Comparison of ENCODE assay signal across 19 cellular contexts in the genomic region with DNA sequence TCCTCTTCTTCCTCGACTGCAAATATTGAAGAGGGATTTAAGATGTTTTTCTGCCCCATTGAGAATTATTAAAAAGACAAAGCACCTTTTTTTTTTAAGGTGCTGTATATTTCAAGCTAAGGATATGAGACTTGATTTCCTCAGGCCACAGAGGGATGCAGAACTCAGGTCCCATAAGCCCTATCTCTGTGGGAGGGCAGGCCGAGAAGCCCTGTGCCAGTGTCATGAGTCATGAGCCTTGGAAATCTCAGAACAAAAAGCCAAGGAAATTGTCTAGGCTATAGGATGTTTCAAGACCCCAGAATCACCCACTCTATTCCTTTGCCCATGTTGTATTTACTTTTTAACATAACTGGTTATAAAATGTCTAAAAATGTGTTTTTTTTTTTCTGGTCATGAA. TPM values are rescaled to one million over a fixed set of nuclear protein-coding genes. Genes with fewer than 3 reads are reported as not detected.
A peak's percentile ranks its signal among the peaks of the same experiment; 100 is the strongest.
DNase-seq lines count a peak whose midpoint lies in the region; ATAC-seq and TF ChIP-seq lines count a peak whose summit lies in the region.
"Had no signal": no experiment of that assay in that cellular context is flagged by ENCODE, and none has a peak within 500 bp of the region (broad histone marks: within the 10 kb centered on the region; RNA-seq: fewer than 3 reads in every experiment).

No MANE protein-coding gene starts in this region.

- no peak overlapping the region for H2BK120ac ChIP-seq in trophoblast cell (ENCODE audit: insufficient read depth, low read length, poor library complexity)

- H3K79me2 ChIP-seq in PC-3 (ENCODE audit: low read length) (no peaks in the 10 kb centered on the region), trophoblast cell (ENCODE audit: control insufficient read depth, insufficient read depth, low read length, poor library complexity) (peaks cover 4% of the 10 kb centered on the region)

- H3K4me1 ChIP-seq in PC-3 (ENCODE audit: insufficient read depth, low read length) (peaks cover 10% of the 10 kb centered on the region), trophoblast cell (ENCODE audit: control insufficient read depth in 1 of 2, insufficient read depth in 2 of 2, low read length in 2 of 2) (peaks cover 49 to 55% of the 10 kb centered on the region in 2 experiments)
- H3K4me1 ChIP-seq: BLaER1, gastroesophageal sphincter had no signal

- no peak overlapping the region for H4K8ac ChIP-seq in trophoblast cell (ENCODE audit: low read depth, low read length)

- H3K27me3 ChIP-seq in PC-3 (ENCODE audit: low read length) (no peaks in the 10 kb centered on the region), trophoblast cell (ENCODE audit: insufficient read depth, low read length) (no peaks in the 10 kb centered on the region)
- H3K27me3 ChIP-seq: BLaER1 had no signal

- no peak overlapping the region for H4K91ac ChIP-seq in trophoblast cell (ENCODE audit: low read depth, low read length)

- BruUV-seq in PC-3 (replicated peaks; lab: Mats Ljungman, UMichigan): no TSS peak

- CTCF ChIA-PET in PC-3 (lab: Charles Lee): no interaction called here

- no peaks in the 10 kb centered on the region for H3K9me2 ChIP-seq in PC-3 (replicated peaks; ENCODE audit: low read length)

- peaks cover 29% of the 10 kb centered on the region for H3K79me1 ChIP-seq in trophoblast cell (ENCODE audit: low read length)

- no peak overlapping the region for H3K18ac ChIP-seq in trophoblast cell (ENCODE audit: low read length)

- DNase-seq in ELR (ENCODE audit: low read depth) (peak; percentile 58), PC-3 (peak; percentile 22), epithelial cell of esophagus (ENCODE audit: low read depth) (peak; percentile 26), trophoblast cell (no peak), COR-L47 (lab: John Stamatoyannopoulos, UW) (no peak), dedifferentiated amniotic fluid mesenchymal stem cell (ENCODE audit: extremely low spot score) (no peak), foreskin melanocyte (no peak)
- DNase-seq: caudate nucleus; effector CD8-positive, alpha-beta T cell; GOT3; NCI-H1105; right cardiac atrium; stimulated activated CD4-positive, alpha-beta T cell treated with anti-CD3 and anti-CD28 coated beads, Interleukin-1b, Interleukin-23, amount 100 ng/mL, for 48 hours had no signal

- H2BK5ac ChIP-seq in trophoblast cell (ENCODE audit: low read depth, low read length, poor library complexity): no peak overlapping the region

- H4K12ac ChIP-seq in trophoblast cell (ENCODE audit: low read depth, low read length): no peak overlapping the region

- POLR2A ChIA-PET in PC-3 (lab: Charles Lee; ENCODE audit: unreplicated experiment): no interaction called here

- ATAC-seq in PC-3 (peak; percentile 45; the same call in 1 of the 2 replicates), GM18505 (IDR thresholded peaks at IDR 0.05; ENCODE audit: unreplicated experiment) (no peak)
- ATAC-seq: gastroesophageal sphincter, right cardiac atrium, Right ventricle myocardium inferior had no signal

- TF ChIP-seq POLR2A in GM18505 (IDR thresholded peaks at IDR 0.05; ENCODE audit: borderline replicate concordance, extremely low read depth, insufficient read depth, insufficient read length): no peak

- H2AK5ac ChIP-seq in trophoblast cell (ENCODE audit: low read length): no peak overlapping the region

- no peaks in the 10 kb centered on the region for H3F3A ChIP-seq in PC-3 (ENCODE audit: low read length, unreplicated experiment)

- no peaks in the 10 kb centered on the region for H3K36me3 ChIP-seq in PC-3 (ENCODE audit: low read depth, low read length)
- H3K36me3 ChIP-seq in trophoblast cell (ENCODE audit: control insufficient read depth in 1 of 2, insufficient read depth in 2 of 2, low read length in 2 of 2): no peaks in the 10 kb centered on the region
- H3K36me3 ChIP-seq: BLaER1, gastroesophageal sphincter, neural progenitor cell had no signal

- peak overlapping the region; percentile 45 for H3K4me2 ChIP-seq in PC-3 (ENCODE audit: low read length)
- H3K4me2 ChIP-seq in trophoblast cell (ENCODE audit: low read length): no peak overlapping the region
- H3K4me2 ChIP-seq: BLaER1, neural progenitor cell had no signal

- no peak overlapping the region for H2AFZ ChIP-seq in PC-3 (ENCODE audit: low read length)
- no peak overlapping the region for H2AFZ ChIP-seq in trophoblast cell (ENCODE audit: insufficient read depth, low read length, poor library complexity)
- H2AFZ ChIP-seq: neural progenitor cell had no signal

- no peak overlapping the region for H3K23ac ChIP-seq in trophoblast cell (ENCODE audit: low read length)

- H3K14ac ChIP-seq in trophoblast cell (ENCODE audit: low read length): no peak overlapping the region

- H3K9ac ChIP-seq in PC-3 (ENCODE audit: low read length) (no peak overlapping the region), trophoblast cell (ENCODE audit: low read length) (no peak overlapping the region)
- H3K9ac ChIP-seq: BLaER1, neural progenitor cell had no signal

- H3K4me3 ChIP-seq in PC-3 (ENCODE audit: low read length): no peak overlapping the region
- no peak overlapping the region for H3K4me3 ChIP-seq in epithelial cell of esophagus (ENCODE audit: low read length)
- no peak overlapping the region for H3K4me3 ChIP-seq in trophoblast cell (ENCODE audit: low read depth, low read length)
- H3K4me3 ChIP-seq: BLaER1, gastroesophageal sphincter, neural progenitor cell had no signal

- intact Hi-C loops in PC-3 (cut with micrococcal nuclease): no loop called here

- WGBS in trophoblast cell (ENCODE audit: extremely low coverage, insufficient coverage, insufficient read length): no CpG with 5 or more reads among the region's 2 CpGs

- H3K27ac ChIP-seq in PC-3 (ENCODE audit: low read length): no peak overlapping the region
- H3K27ac ChIP-seq in trophoblast cell (ENCODE audit: low read depth, low read length): peak overlapping the region; percentile 61
- H3K27ac ChIP-seq: BLaER1, gastroesophageal sphincter, neural progenitor cell had no signal

- H3K9me3 ChIP-seq in PC-3 (ENCODE audit: low read length) (no peaks in the 10 kb centered on the region), trophoblast cell (ENCODE audit: insufficient read depth, low read depth, low read length) (peaks cover 4% of the 10 kb centered on the region)
- H3K9me3 ChIP-seq: BLaER1, gastroesophageal sphincter had no signal

- no peak for TF ChIP-seq CTCF in PC-3 (conservative IDR thresholded peaks at IDR 0.05; ENCODE audit: low read depth, low read length)
- no peak for TF ChIP-seq CTCF in epithelial cell of esophagus (IDR thresholded peaks at IDR 0.05; ENCODE audit: insufficient read depth, low read depth, low read length, missing control alignments)

- no peak overlapping the region for H2BK12ac ChIP-seq in trophoblast cell (ENCODE audit: low read length)

- no peaks in the 10 kb centered on the region for H4K20me1 ChIP-seq in PC-3 (ENCODE audit: low read length)
- H4K20me1 ChIP-seq: BLaER1 had no signal

- no peak overlapping the region for H3K4ac ChIP-seq in trophoblast cell (ENCODE audit: low read depth, low read length)

RNA-seq across cellular contexts. Expression of a gene that starts 7.3 kb away (rescaled TPM):
- total RNA-seq in PC-3 (2014; rRNA removed): 1.6 TPM in 2 replicates
- polyA plus RNA-seq in trophoblast cell (2013): 5.0 and 5.6 TPM in 2 replicates
- total RNA-seq: lung microvascular endothelial cell had no signal

Comparison
In these comparisons a context has a peak if more than half of its experiments do, and no peak if none do; other contexts are left out.
1. DNase-seq: peak in ELR (single experiment), PC-3 (single experiment) and epithelial cell of esophagus (single experiment); none in trophoblast cell (0 of 2), COR-L47 (single experiment), dedifferentiated amniotic fluid mesenchymal stem cell (single experiment) and foreskin melanocyte (single experiment).